ENCODE assay signal across 8 cellular contexts in the genomic region with DNA sequence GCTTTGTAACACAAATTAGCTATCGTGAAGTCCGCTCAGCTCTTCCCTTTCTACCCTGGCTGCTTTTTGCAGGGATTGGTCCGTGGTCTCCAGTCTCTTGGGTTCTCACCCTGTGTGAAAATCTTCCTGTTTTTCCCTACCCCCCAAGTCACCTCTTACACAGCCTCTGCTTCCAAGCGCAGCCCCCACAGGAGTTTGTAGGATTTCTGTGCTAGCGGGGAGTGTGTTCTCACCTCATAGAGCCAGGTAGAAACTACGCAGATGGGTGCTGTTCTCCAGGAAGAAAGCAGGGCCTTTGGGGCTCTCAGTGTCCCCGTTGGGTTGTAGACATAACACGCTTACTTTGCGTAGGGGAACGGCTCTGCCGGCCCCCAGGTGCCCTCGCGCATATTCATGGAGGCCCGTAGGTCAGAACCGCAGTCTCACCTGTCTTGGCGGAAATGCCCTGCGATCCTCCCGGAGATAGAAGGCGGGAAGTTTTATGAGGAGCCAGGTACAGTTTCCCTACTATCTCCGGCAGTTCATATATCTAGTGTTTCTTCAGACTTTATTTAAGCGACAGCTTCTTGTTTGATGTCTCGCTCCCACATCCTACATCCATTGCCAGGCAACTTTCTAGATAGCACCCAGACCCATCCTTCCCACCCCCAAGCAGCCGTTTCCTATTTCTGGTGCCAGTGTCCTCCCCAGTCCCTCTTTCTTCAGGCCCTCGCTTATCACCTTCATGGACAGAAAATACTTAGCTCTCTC. TPM values are rescaled to one million over a fixed set of nuclear protein-coding genes. Genes with fewer than 3 reads are reported as not detected.
A peak's percentile ranks its signal among the peaks of the same experiment; 100 is the strongest.
DNase-seq lines count a peak whose midpoint lies in the region; ATAC-seq and TF ChIP-seq lines count a peak whose summit lies in the region.
"Not testable (repeated sequence)": the region's sequence is repeated elsewhere in the genome, so short reads cannot be mapped to it uniquely, and the experiment has no call there.

No MANE protein-coding gene starts in this region.

- H3K27ac ChIP-seq in KOPT-K1 (ENCODE audit: low read depth, low read length, poor library complexity, severe bottlenecking) (peak overlapping the region; percentile 2), layer of hippocampus (ENCODE audit: low read depth, low read length) (peak overlapping the region; percentile 75)

- H3K9me3 Mint-ChIP-seq in activated CD4-positive, alpha-beta memory T cell treated with anti-CD3 and anti-CD28 coated beads for 36 hours: not testable (repeated sequence)

- ATAC-seq in GM18517 (IDR thresholded peaks at IDR 0.05; ENCODE audit: unreplicated experiment): peak; percentile 19

- POLR2A ChIA-PET in activated CD4-positive, alpha-beta memory T cell treated with anti-CD3 and anti-CD28 coated beads for 36 hours (lab: Charles Lee): interaction anchor here (0.6 to 1.7 kb wide), 5 partner anchors 9 to 383 kb away, joined by 3 to 45 read pairs (median 4); partner anchors contain the start of genes RNU1-1 and SDHB

- H3K4me3 Mint-ChIP-seq in activated CD4-positive, alpha-beta memory T cell treated with anti-CD3 and anti-CD28 coated beads for 36 hours: peak overlapping the region; percentile 76

- DNase-seq in A172 (ENCODE audit: low spot score) (peak; percentile 32), OCI-M1 (lab: John Stamatoyannopoulos, UW) (peak; percentile 94), choroid plexus epithelial cell (ENCODE audit: low read depth) (peak; percentile 44)
- DNase-seq in activated CD4-positive, alpha-beta memory T cell treated with anti-CD3 and anti-CD28 coated beads for 36 hours: peak; percentile 71
- peak; percentile 74 to 85 for DNase-seq in stimulated activated CD4-positive, alpha-beta T cell treated with anti-CD3 and anti-CD28 coated beads, Interleukin-12 subunit alpha, Interleukin-12 subunit beta, amount 100 ng/mL, for 24 hours (ENCODE audit: low read depth in 2 of 2)

- not testable (repeated sequence) for H3K27me3 Mint-ChIP-seq in activated CD4-positive, alpha-beta memory T cell treated with anti-CD3 and anti-CD28 coated beads for 36 hours

- not testable (repeated sequence) for H3K36me3 Mint-ChIP-seq in activated CD4-positive, alpha-beta memory T cell treated with anti-CD3 and anti-CD28 coated beads for 36 hours

- not testable (repeated sequence) for H3K36me3 ChIP-seq in KOPT-K1 (ENCODE audit: insufficient read depth, low read length)

- CTCF ChIA-PET in activated CD4-positive, alpha-beta memory T cell treated with anti-CD3 and anti-CD28 coated beads for 36 hours (lab: Charles Lee): not testable (repeated sequence)

- peaks cover 36% of the 10 kb centered on the region for H3K4me1 Mint-ChIP-seq in activated CD4-positive, alpha-beta memory T cell treated with anti-CD3 and anti-CD28 coated beads for 36 hours (ENCODE audit: low read depth)

- H3K9me3 ChIP-seq in KOPT-K1 (ENCODE audit: insufficient read depth, low read length, poor library complexity, severe bottlenecking): not testable (repeated sequence)

- intact Hi-C loops in activated CD4-positive, alpha-beta memory T cell treated with anti-CD3 and anti-CD28 coated beads for 36 hours (cut with micrococcal nuclease): loop anchor here (1.0 kb wide), 1 partner anchor 8 kb away; no protein-coding TSS in a partner anchor

- not testable (repeated sequence) for H3K27me3 ChIP-seq in layer of hippocampus (ENCODE audit: control insufficient read depth, insufficient read depth, low read length)

- TF ChIP-seq CTCF in choroid plexus epithelial cell (conservative IDR thresholded peaks at IDR 0.05; ENCODE audit: low read depth, low read length): not testable (repeated sequence)

- H3K27ac Mint-ChIP-seq in activated CD4-positive, alpha-beta memory T cell treated with anti-CD3 and anti-CD28 coated beads for 36 hours: peak overlapping the region; percentile 97

- H3K4me3 ChIP-seq in choroid plexus epithelial cell (ENCODE audit: low read depth, low read length): peak overlapping the region; percentile 37

RNA-seq across cellular contexts. Expression of gene RNU1-2, which starts 0.7 kb away (rescaled TPM):
- under 0.01 and 255 TPM in 2 replicates for total RNA-seq in A172 (2014; rRNA removed; shearing (Covaris generic))
- 1,000 to 10,000 TPM; 1,390 to 1,409 TPM for total RNA-seq in activated CD4-positive, alpha-beta memory T cell treated with anti-CD3 and anti-CD28 coated beads for 36 hours

RNA-seq across cellular contexts. Expression of gene CROCC, which starts 25.2 kb away (rescaled TPM):
- 3.4 and 5.0 TPM in 2 replicates for total RNA-seq in A172 (2014; rRNA removed; shearing (Covaris generic))
- 10 to 100 TPM; 15.9 to 18.7 TPM for total RNA-seq in activated CD4-positive, alpha-beta memory T cell treated with anti-CD3 and anti-CD28 coated beads for 36 hours

Comparison
In these comparisons a context has a peak if more than half of its experiments do, and no peak if none do; other contexts are left out.
1. Peak in every context shown above with its lines: DNase-seq, ATAC-seq, H3K4me3 ChIP-seq and H3K27ac ChIP-seq.
2. DNase-seq: peak in every context shown above with its lines; median percentile 94 in OCI-M1; 80 in stimulated activated CD4-positive, alpha-beta T cell treated with anti-CD3 and anti-CD28 coated beads, Interleukin-12 subunit alpha, Interleukin-12 subunit beta, amount 100 ng/mL, for 24 hours; 71 in activated CD4-positive, alpha-beta memory T cell treated with anti-CD3 and anti-CD28 coated beads for 36 hours; 44 in choroid plexus epithelial cell; 32 in A172.